15 cellular contexts compared by ENCODE assay signal in the genomic region with DNA sequence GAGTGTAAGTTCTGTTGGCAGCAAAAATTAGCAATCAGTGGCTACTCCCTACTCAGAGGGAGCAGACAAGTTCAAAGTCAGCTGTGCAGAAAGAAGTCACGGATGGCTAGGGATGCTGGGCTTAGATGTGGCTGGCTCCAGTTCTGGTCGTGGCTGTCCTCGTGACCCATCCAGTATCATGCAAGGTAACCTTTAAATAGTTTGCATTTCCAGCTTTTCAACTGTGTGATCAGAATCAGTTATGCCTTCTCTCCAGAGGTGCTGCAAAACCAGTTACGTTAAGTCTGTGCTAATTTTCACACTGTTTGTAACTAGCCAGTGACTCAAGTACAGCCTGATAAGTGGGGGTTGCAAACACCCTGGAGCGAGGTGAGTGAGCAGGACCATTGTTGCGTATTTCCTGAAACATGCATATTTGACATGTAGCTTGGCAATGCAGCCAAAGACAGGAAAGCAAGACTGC.
DNase-seq lines count a peak whose midpoint lies in the region; ATAC-seq and TF ChIP-seq lines count a peak whose summit lies in the region.
"Had no signal": no experiment of that assay in that cellular context is flagged by ENCODE, and none has a peak within 500 bp of the region (broad histone marks: within the 10 kb centered on the region; RNA-seq: fewer than 3 reads in every experiment).

No MANE protein-coding gene starts in this region.

- H3K27me3 Mint-ChIP-seq in stimulated activated naive B cell treated with anti-CD40 and anti-IgM and Interleukin-4, amounts not matched to agents 10 μg/mL and 1 μg/mL and 100 μg/mL, for 72 hours, result peaks cover 0 to 4% of the 10 kb centered on the region in 2 donors
- no peaks in the 10 kb centered on the region for H3K27me3 Mint-ChIP-seq in activated T-cell treated with anti-CD3 and anti-CD28 coated beads, Interleukin-2, amount 50 U/mL, for 72 hours (ENCODE audit: low read depth)

- no peak overlapping the region for H3K4me3 ChIP-seq in cardiac fibroblast (replicated peaks in 1 of 2; ENCODE audit: low read depth in 2 of 2, low read length in 2 of 2)
- H3K4me3 ChIP-seq: right atrium auricular region, suprapubic skin had no signal

- no peak overlapping the region for H3K4me3 Mint-ChIP-seq in stimulated activated naive B cell treated with anti-CD40 and anti-IgM and Interleukin-4, amounts not matched to agents 10 μg/mL and 1 μg/mL and 100 μg/mL, for 72 hours
- H3K4me3 Mint-ChIP-seq in activated T-cell treated with anti-CD3 and anti-CD28 coated beads, Interleukin-2, amount 50 U/mL, for 72 hours, result no peak overlapping the region
- H3K4me3 Mint-ChIP-seq: activated T-cell treated with anti-CD3 and anti-CD28 coated beads, Interleukin-2, amount 50 U/mL, for 4 hours had no signal

- no peak for TF ChIP-seq CTCF in cardiac fibroblast (IDR thresholded peaks at IDR 0.05; ENCODE audit: low read depth, low read length)

- peaks cover 0 to 4% of the 10 kb centered on the region in 2 donors for H3K4me1 Mint-ChIP-seq in stimulated activated naive B cell treated with anti-CD40 and anti-IgM and Interleukin-4, amounts not matched to agents 10 μg/mL and 1 μg/mL and 100 μg/mL, for 72 hours
- no peaks in the 10 kb centered on the region for H3K4me1 Mint-ChIP-seq in activated T-cell treated with anti-CD3 and anti-CD28 coated beads, Interleukin-2, amount 50 U/mL, for 72 hours (ENCODE audit: low read depth)

- ATAC-seq in GM19043 (IDR thresholded peaks at IDR 0.05; ENCODE audit: low read depth, unreplicated experiment) (peak; percentile 42), HG03108 (IDR thresholded peaks at IDR 0.05; ENCODE audit: unreplicated experiment) (peak; percentile 38), GM21619 (IDR thresholded peaks at IDR 0.05; ENCODE audit: unreplicated experiment) (no peak)
- peak; percentile 45 to 56 for ATAC-seq in stimulated activated naive B cell treated with anti-CD40 and anti-IgM and Interleukin-4, amounts not matched to agents 10 μg/mL and 1 μg/mL and 100 μg/mL, for 72 hours (replicated peaks)
- ATAC-seq in activated T-cell treated with anti-CD3 and anti-CD28 coated beads, Interleukin-2, amount 50 U/mL, for 72 hours (replicated peaks in 1 of 2), result no peak
- ATAC-seq: activated T-cell treated with anti-CD3 and anti-CD28 coated beads, Interleukin-2, amount 50 U/mL, for 4 hours had no signal

- no peaks in the 10 kb centered on the region for H3K36me3 Mint-ChIP-seq in stimulated activated naive B cell treated with anti-CD40 and anti-IgM and Interleukin-4, amounts not matched to agents 10 μg/mL and 1 μg/mL and 100 μg/mL, for 72 hours
- H3K36me3 Mint-ChIP-seq in activated T-cell treated with anti-CD3 and anti-CD28 coated beads, Interleukin-2, amount 50 U/mL, for 72 hours (ENCODE audit: insufficient read depth in 2 of 2), result no peaks in the 10 kb centered on the region

- DNase-seq in cardiac fibroblast (ENCODE audit: low read depth in 2 of 2), result peak; percentile 31 to 88
- no peak for DNase-seq in stimulated activated naive B cell treated with anti-CD40 and anti-IgM and Interleukin-4, amounts not matched to agents 10 μg/mL and 1 μg/mL and 100 μg/mL, for 72 hours
- DNase-seq in SK-N-DZ (ENCODE audit: low spot score), result no peak
- no peak for DNase-seq in activated T-cell treated with anti-CD3 and anti-CD28 coated beads, Interleukin-2, amount 50 U/mL, for 72 hours
- DNase-seq in NOMO-1 treated with dmso at 0.1 percent for 144 hours (lab: John Stamatoyannopoulos, UW; ENCODE audit: unreplicated experiment), result no peak
- DNase-seq: activated CD4-positive, CD25-positive, alpha-beta regulatory T cell treated with anti-CD3 and anti-CD28 coated beads, Interleukin-2, amount 50 U/mL, for 72 hours; activated T-cell treated with anti-CD3 and anti-CD28 coated beads, Interleukin-2, amount 50 U/mL, for 4 hours; aorta; NCI-H2029 treated with DMSO at 0.1 percent for 48 hours; SW 1271 had no signal

- no peaks in the 10 kb centered on the region for H3K9me3 Mint-ChIP-seq in stimulated activated naive B cell treated with anti-CD40 and anti-IgM and Interleukin-4, amounts not matched to agents 10 μg/mL and 1 μg/mL and 100 μg/mL, for 72 hours
- H3K9me3 Mint-ChIP-seq in activated T-cell treated with anti-CD3 and anti-CD28 coated beads, Interleukin-2, amount 50 U/mL, for 72 hours, result no peaks in the 10 kb centered on the region
- H3K9me3 Mint-ChIP-seq: activated T-cell treated with anti-CD3 and anti-CD28 coated beads, Interleukin-2, amount 50 U/mL, for 4 hours had no signal

- H3K27ac Mint-ChIP-seq in stimulated activated naive B cell treated with anti-CD40 and anti-IgM and Interleukin-4, amounts not matched to agents 10 μg/mL and 1 μg/mL and 100 μg/mL, for 72 hours, result no peak overlapping the region
- H3K27ac Mint-ChIP-seq in activated T-cell treated with anti-CD3 and anti-CD28 coated beads, Interleukin-2, amount 50 U/mL, for 72 hours, result no peak overlapping the region

Comparison
In these comparisons a context has a peak if more than half of its experiments do, and no peak if none do; other contexts are left out.
1. ATAC-seq: peak in GM19043 (single experiment), HG03108 (single experiment) and stimulated activated naive B cell treated with anti-CD40 and anti-IgM and Interleukin-4, amounts not matched to agents 10 μg/mL and 1 μg/mL and 100 μg/mL, for 72 hours (2 of 2); none in GM21619 (single experiment) and activated T-cell treated with anti-CD3 and anti-CD28 coated beads, Interleukin-2, amount 50 U/mL, for 72 hours (0 of 2).
2. DNase-seq: peak in cardiac fibroblast (2 of 2); none in stimulated activated naive B cell treated with anti-CD40 and anti-IgM and Interleukin-4, amounts not matched to agents 10 μg/mL and 1 μg/mL and 100 μg/mL, for 72 hours (single experiment), SK-N-DZ (single experiment), activated T-cell treated with anti-CD3 and anti-CD28 coated beads, Interleukin-2, amount 50 U/mL, for 72 hours (0 of 2) and NOMO-1 treated with dmso at 0.1 percent for 144 hours (single experiment).